1 cellular context compared by ENCODE assay signal in the genomic region with DNA sequence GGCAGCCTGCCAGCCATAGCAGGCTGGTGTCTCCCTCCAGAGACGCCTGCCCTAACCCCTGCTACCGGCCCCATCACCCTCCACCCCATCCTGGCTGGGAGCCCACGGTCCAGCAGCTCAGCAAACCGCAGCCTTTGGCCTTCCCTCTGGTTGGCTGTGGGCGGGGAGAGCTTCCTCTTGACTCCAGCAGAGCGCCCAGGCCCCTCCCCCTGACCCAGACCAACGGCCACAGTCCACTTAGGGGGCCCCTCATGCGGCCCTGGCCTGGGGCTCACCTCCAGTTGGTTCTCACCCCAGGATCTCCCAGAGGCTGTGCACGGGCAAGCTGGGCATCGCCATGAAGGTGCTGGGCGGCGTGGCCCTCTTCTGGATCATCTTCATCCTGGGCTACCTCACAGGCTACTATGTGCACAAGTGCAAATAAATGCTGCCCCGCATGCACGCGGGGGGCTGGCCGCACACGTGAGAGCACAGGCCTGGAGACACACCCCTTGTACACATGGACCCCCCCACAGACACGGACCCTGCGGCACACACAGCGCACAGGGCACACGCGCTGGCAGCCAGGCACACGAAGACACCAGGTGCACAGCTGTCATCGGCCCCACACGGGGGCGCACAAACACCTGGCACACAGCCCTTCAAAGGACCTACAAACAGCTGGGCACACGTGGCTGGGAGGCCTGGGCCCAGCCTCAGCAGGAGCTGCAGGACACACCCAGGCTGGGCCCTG.
TF ChIP-seq lines count a peak whose summit lies in the region.

No MANE protein-coding gene starts in this region.

TF ChIP-seq in HepG2, 621 proteins besides CTCF, POLR2A, EP300 and RAD21 (continues in another document):
- TF ChIP-seq PHB2 (IDR thresholded peaks at IDR 0.05; ENCODE audit: partially characterized antibody), result no peak
- TF ChIP-seq KLF15 (CRISPR knock-in tag; IDR thresholded peaks at IDR 0.05; ENCODE audit: borderline replicate concordance), result peak; percentile 91; the same call in 1 of the 2 replicates
- TF ChIP-seq ZNF234 (CRISPR knock-in tag; conservative IDR thresholded peaks at IDR 0.05), result peak; percentile 51; the same call in 1 of the 2 replicates
- peak; percentile 69; the same call in 1 of the 2 replicates for TF ChIP-seq ZSCAN25 (CRISPR knock-in tag; IDR thresholded peaks at IDR 0.05)
- TF ChIP-seq ZMYM2 (CRISPR knock-in tag; IDR thresholded peaks at IDR 0.05), result 0 out of 2 replicates have a peak, but pooled peaks have one; percentile 24
- TF ChIP-seq RNF2 (conservative IDR thresholded peaks at IDR 0.05; ENCODE audit: low read depth), result peak; percentile 91
- no peak for TF ChIP-seq ZNF337 (CRISPR knock-in tag; IDR thresholded peaks at IDR 0.05; ENCODE audit: borderline replicate concordance, low read depth)
- peak; percentile 47 for TF ChIP-seq FOSL2 (CRISPR knock-in tag; IDR thresholded peaks at IDR 0.05)
- TF ChIP-seq SP140L (CRISPR knock-in tag; IDR thresholded peaks at IDR 0.05; ENCODE audit: borderline replicate concordance), result no peak
- no peak; the same call in 1 of the 2 replicates for TF ChIP-seq NCOR1 (IDR thresholded peaks at IDR 0.05; ENCODE audit: borderline replicate concordance, low read length)
- no peak for TF ChIP-seq ZBED4 (CRISPR knock-in tag; IDR thresholded peaks at IDR 0.05; ENCODE audit: borderline replicate concordance)
- peak; percentile 74 for TF ChIP-seq RBM39 (IDR thresholded peaks at IDR 0.05; ENCODE audit: low read depth, low read length, poor library complexity, severe bottlenecking)
- TF ChIP-seq ZNF205 (CRISPR knock-in tag; IDR thresholded peaks at IDR 0.05), result no peak
- peak; percentile 59 for TF ChIP-seq ELF3 (CRISPR knock-in tag; IDR thresholded peaks at IDR 0.05)
- TF ChIP-seq BORCS8-MEF2B (CRISPR knock-in tag; IDR thresholded peaks at IDR 0.05), result peak; percentile 92
- no peak for TF ChIP-seq ZNF674 (CRISPR knock-in tag; IDR thresholded peaks at IDR 0.05; ENCODE audit: low read depth)
- no peak for TF ChIP-seq ZNF644 (CRISPR knock-in tag; IDR thresholded peaks at IDR 0.05; ENCODE audit: low read depth)
- TF ChIP-seq ZNF737 (CRISPR knock-in tag; IDR thresholded peaks at IDR 0.05; ENCODE audit: borderline replicate concordance), result 0 out of 2 replicates have a peak, but pooled peaks have one; percentile 56
- TF ChIP-seq ATF7-NPFF (CRISPR knock-in tag; IDR thresholded peaks at IDR 0.05; ENCODE audit: low read depth), result peak; percentile 55
- 0 out of 2 replicates have a peak, but pooled peaks have one; percentile 56 for TF ChIP-seq PRMT3 (CRISPR knock-in tag; IDR thresholded peaks at IDR 0.05; ENCODE audit: borderline replicate concordance, low read depth)
- TF ChIP-seq JUND (CRISPR knock-in tag; IDR thresholded peaks at IDR 0.05), result no peak; the same call in none of the 2 replicates
- TF ChIP-seq HNRNPH1 (optimal IDR thresholded peaks at IDR 0.05; ENCODE audit: low read depth, low read length), result no peak
- no peak for TF ChIP-seq TCF7L2 (IDR thresholded peaks at IDR 0.05; ENCODE audit: low read depth, low read length)
- TF ChIP-seq KLF12 (CRISPR knock-in tag; IDR thresholded peaks at IDR 0.05; ENCODE audit: borderline replicate concordance), result peak; percentile 85
- no peak; the same call in 1 of the 2 replicates for TF ChIP-seq U2AF2 (IDR thresholded peaks at IDR 0.05; ENCODE audit: low read depth, low read length)
- TF ChIP-seq ZNF574 (CRISPR knock-in tag; IDR thresholded peaks at IDR 0.05), result peak; percentile 87
- TF ChIP-seq ZNF572 (CRISPR knock-in tag; IDR thresholded peaks at IDR 0.05), result peak; percentile 93; the same call in 1 of the 2 replicates
- peak; percentile 18; the same call in 1 of the 2 replicates for TF ChIP-seq NR1H2 (CRISPR knock-in tag; IDR thresholded peaks at IDR 0.05; ENCODE audit: borderline replicate concordance, low read depth)
- TF ChIP-seq, protein P1, sequence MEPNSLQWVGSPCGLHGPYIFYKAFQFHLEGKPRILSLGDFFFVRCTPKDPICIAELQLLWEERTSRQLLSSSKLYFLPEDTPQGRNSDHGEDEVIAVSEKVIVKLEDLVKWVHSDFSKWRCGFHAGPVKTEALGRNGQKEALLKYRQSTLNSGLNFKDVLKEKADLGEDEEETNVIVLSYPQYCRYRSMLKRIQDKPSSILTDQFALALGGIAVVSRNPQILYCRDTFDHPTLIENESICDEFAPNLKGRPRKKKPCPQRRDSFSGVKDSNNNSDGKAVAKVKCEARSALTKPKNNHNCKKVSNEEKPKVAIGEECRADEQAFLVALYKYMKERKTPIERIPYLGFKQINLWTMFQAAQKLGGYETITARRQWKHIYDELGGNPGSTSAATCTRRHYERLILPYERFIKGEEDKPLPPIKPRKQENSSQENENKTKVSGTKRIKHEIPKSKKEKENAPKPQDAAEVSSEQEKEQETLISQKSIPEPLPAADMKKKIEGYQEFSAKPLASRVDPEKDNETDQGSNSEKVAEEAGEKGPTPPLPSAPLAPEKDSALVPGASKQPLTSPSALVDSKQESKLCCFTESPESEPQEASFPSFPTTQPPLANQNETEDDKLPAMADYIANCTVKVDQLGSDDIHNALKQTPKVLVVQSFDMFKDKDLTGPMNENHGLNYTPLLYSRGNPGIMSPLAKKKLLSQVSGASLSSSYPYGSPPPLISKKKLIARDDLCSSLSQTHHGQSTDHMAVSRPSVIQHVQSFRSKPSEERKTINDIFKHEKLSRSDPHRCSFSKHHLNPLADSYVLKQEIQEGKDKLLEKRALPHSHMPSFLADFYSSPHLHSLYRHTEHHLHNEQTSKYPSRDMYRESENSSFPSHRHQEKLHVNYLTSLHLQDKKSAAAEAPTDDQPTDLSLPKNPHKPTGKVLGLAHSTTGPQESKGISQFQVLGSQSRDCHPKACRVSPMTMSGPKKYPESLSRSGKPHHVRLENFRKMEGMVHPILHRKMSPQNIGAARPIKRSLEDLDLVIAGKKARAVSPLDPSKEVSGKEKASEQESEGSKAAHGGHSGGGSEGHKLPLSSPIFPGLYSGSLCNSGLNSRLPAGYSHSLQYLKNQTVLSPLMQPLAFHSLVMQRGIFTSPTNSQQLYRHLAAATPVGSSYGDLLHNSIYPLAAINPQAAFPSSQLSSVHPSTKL (CRISPR knock-in tag; IDR thresholded peaks at IDR 0.05), result peak; percentile 35; the same call in 1 of the 2 replicates
- 0 out of 2 replicates have a peak, but pooled peaks have one; percentile 9 for TF ChIP-seq ZNF749 (CRISPR knock-in tag; IDR thresholded peaks at IDR 0.05; ENCODE audit: borderline replicate concordance)
- TF ChIP-seq, protein P2, sequence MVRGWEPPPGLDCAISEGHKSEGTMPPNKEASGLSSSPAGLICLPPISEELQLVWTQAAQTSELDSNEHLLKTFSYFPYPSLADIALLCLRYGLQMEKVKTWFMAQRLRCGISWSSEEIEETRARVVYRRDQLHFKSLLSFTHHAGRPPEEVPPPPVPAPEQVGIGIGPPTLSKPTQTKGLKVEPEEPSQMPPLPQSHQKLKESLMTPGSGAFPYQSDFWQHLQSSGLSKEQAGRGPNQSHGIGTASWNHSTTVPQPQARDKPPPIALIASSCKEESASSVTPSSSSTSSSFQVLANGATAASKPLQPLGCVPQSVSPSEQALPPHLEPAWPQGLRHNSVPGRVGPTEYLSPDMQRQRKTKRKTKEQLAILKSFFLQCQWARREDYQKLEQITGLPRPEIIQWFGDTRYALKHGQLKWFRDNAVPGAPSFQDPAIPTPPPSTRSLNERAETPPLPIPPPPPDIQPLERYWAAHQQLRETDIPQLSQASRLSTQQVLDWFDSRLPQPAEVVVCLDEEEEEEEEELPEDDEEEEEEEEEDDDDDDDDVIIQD (CRISPR knock-in tag; IDR thresholded peaks at IDR 0.05; ENCODE audit: low read depth), result 0 out of 2 replicates have a peak, but pooled peaks have one; percentile 8
- no peak for TF ChIP-seq RORA (CRISPR knock-in tag; IDR thresholded peaks at IDR 0.05)
- peak; percentile 20 for TF ChIP-seq ZNF883 (CRISPR knock-in tag; IDR thresholded peaks at IDR 0.05; ENCODE audit: not compliant biosample characterization)
- peak; percentile 68 for TF ChIP-seq SP5 (CRISPR knock-in tag; IDR thresholded peaks at IDR 0.05; ENCODE audit: borderline replicate concordance, low read depth)
- 0 out of 2 replicates have a peak, but pooled peaks have one; percentile 59 for TF ChIP-seq PRDM15 (CRISPR knock-in tag; IDR thresholded peaks at IDR 0.05)
- no peak; the same call in 1 of the 2 replicates for TF ChIP-seq ZNF362 (CRISPR knock-in tag; IDR thresholded peaks at IDR 0.05; ENCODE audit: borderline replicate concordance)
